Comparison of ENCODE assay signal across 8 cellular contexts in genomic region chr9:32525506-32525905, GRCh38. TPM values are rescaled to one million over a fixed set of nuclear protein-coding genes. Genes with fewer than 3 reads are reported as not detected.
A peak's percentile ranks its signal among the peaks of the same experiment; 100 is the strongest.
DNase-seq lines count a peak whose midpoint lies in the region; ATAC-seq and TF ChIP-seq lines count a peak whose summit lies in the region.

No MANE protein-coding gene starts in this region.

- peak overlapping the region; percentile 72 to 89 for H3K27ac ChIP-seq in coronary artery
- H3K27ac ChIP-seq in urinary bladder (ENCODE audit: low read depth) = no peak overlapping the region

- H3K9me3 Mint-ChIP-seq in memory B cell = peaks cover 7% of the 10 kb centered on the region

- H3K27me3 Mint-ChIP-seq in memory B cell = no peaks in the 10 kb centered on the region

- ATAC-seq in GM21786 (IDR thresholded peaks at IDR 0.05; ENCODE audit: unreplicated experiment) (peak; percentile 11), memory B cell (ENCODE audit: low read depth) (peak; percentile 18), HG03045 (IDR thresholded peaks at IDR 0.05; ENCODE audit: unreplicated experiment) (no peak)

- no peak for TF ChIP-seq CTCF in coronary artery (IDR thresholded peaks at IDR 0.05)

- no peaks in the 10 kb centered on the region for H3K4me1 ChIP-seq in urinary bladder (ENCODE audit: insufficient read depth)

- 13% methylated on average over 7 of the region's 7 CpGs for WGBS in urinary bladder

- H3K36me3 Mint-ChIP-seq in memory B cell = peaks cover 16% of the 10 kb centered on the region

- peak overlapping the region; percentile 84 for H3K4me3 ChIP-seq in coronary artery
- peak overlapping the region; percentile 65 for H3K4me3 ChIP-seq in urinary bladder (ENCODE audit: low read depth, low read length)

- DNase-seq in DMS153 (lab: John Stamatoyannopoulos, UW) (peak; percentile 26), NOMO-1 treated with dmso at 0.1 percent for 144 hours (lab: John Stamatoyannopoulos, UW; ENCODE audit: unreplicated experiment) (peak; percentile 12), coronary artery (ENCODE audit: low spot score) (no peak), memory B cell (ENCODE audit: low spot score in 2 of 2) (no peak), occipital lobe (lab: John Stamatoyannopoulos, UW) (no peak)

- peak overlapping the region; percentile 93 for H3K27ac Mint-ChIP-seq in memory B cell

- peak overlapping the region; percentile 99 for H3K4me3 Mint-ChIP-seq in memory B cell

- peaks cover 23% of the 10 kb centered on the region for H3K4me1 Mint-ChIP-seq in memory B cell

- H3K36me3 ChIP-seq in urinary bladder (ENCODE audit: insufficient read depth) = no peaks in the 10 kb centered on the region

RNA-seq across cellular contexts. Expression of gene RIGI, which starts 0.5 kb away (rescaled TPM):
- total RNA-seq in urinary bladder (25.2 TPM), occipital lobe (10.9 TPM)
- polyA plus RNA-seq in urinary bladder = 5.4 TPM

RNA-seq across cellular contexts. Expression of gene SMIM27, which starts 26.6 kb away (rescaled TPM):
- total RNA-seq in urinary bladder = 1.3 TPM
- polyA plus RNA-seq in urinary bladder = 11.9 TPM
- total RNA-seq in occipital lobe = 4.4 TPM

RNA-seq across cellular contexts. Expression of gene TOPORS, which starts 26.9 kb away (rescaled TPM):
- total RNA-seq in urinary bladder (39.0 TPM), occipital lobe (49.9 TPM)
- 13.3 TPM for polyA plus RNA-seq in urinary bladder

RNA-seq across cellular contexts. Expression of gene NDUFB6, which starts 47.5 kb away (rescaled TPM):
- total RNA-seq in urinary bladder (45.5 TPM), occipital lobe (43.2 TPM)
- polyA plus RNA-seq in urinary bladder = 58.1 TPM

Comparison
In these comparisons a context has a peak if more than half of its experiments do, and no peak if none do; other contexts are left out.
1. DNase-seq: peak in DMS153 (single experiment) and NOMO-1 treated with dmso at 0.1 percent for 144 hours (single experiment); none in coronary artery (single experiment), memory B cell (0 of 2) and occipital lobe (single experiment).